In genomic region chr20:2169456-2170088, GRCh38 we compare ENCODE assay signal across 29 cellular contexts.
A peak's percentile ranks its signal among the peaks of the same experiment; 100 is the strongest.
DNase-seq lines count a peak whose midpoint lies in the region; ATAC-seq, FAIRE-seq and TF ChIP-seq lines count a peak whose summit lies in the region.
"Had no signal": no experiment of that assay in that cellular context is flagged by ENCODE, and none has a peak within 500 bp of the region (broad histone marks: within the 10 kb centered on the region; RNA-seq: fewer than 3 reads in every experiment).

No MANE protein-coding gene starts in this region.

- H4K91ac ChIP-seq in H1 (replicated peaks; ENCODE audit: insufficient read length, low read length) = no peak overlapping the region

- no peak overlapping the region for H2AK5ac ChIP-seq in H1 (ENCODE audit: low read depth, low read length)

- H3K23me2 ChIP-seq in H1 (ENCODE audit: low read depth, low read length) = no peaks in the 10 kb centered on the region

- H3K27ac ChIP-seq in H1 (ENCODE audit: low read depth, low read length) = no peak overlapping the region
- H3K27ac ChIP-seq: 22Rv1, GM23248, SJSA1 had no signal

- no peak for ATAC-seq in GM18870 (IDR thresholded peaks at IDR 0.05; ENCODE audit: unreplicated experiment)
- no peak for ATAC-seq in activated T-cell treated with anti-CD3 and anti-CD28 coated beads, Interleukin-2, amount 50 U/mL, for 4 hours

- no peak for TF ChIP-seq POLR2A in H1 (IDR thresholded peaks at IDR 0.05; ENCODE audit: control extremely low read depth in 1 of 2, low read depth in 2 of 2, low read length in 2 of 2)

- no peak overlapping the region for H3K18ac ChIP-seq in H1 (ENCODE audit: extremely low read depth, low read length)

- H3K9ac ChIP-seq in H1 (replicated peaks in 1 of 4; ENCODE audit: extremely low read depth in 1 of 4, low read depth in 3 of 4, low read length in 3 of 4) = no peak overlapping the region
- H3K9ac ChIP-seq: GM23248 had no signal

- H3K14ac ChIP-seq in H1 (ENCODE audit: insufficient read length) = no peak overlapping the region

- no peak overlapping the region for H3K4ac ChIP-seq in H1 (replicated peaks; ENCODE audit: insufficient read length, low read depth, low read length)

- H3K56ac ChIP-seq in H1 (replicated peaks; ENCODE audit: insufficient read length, low read depth, low read length) = no peak overlapping the region

- no peak overlapping the region for H2BK120ac ChIP-seq in H1 (replicated peaks; ENCODE audit: low read depth, low read length)

- H2AFZ ChIP-seq in H1 (ENCODE audit: low read length) = no peak overlapping the region
- H2AFZ ChIP-seq: GM23248 had no signal

- H3K23ac ChIP-seq in H1 (ENCODE audit: insufficient read length) = no peak overlapping the region

- no peaks in the 10 kb centered on the region for H3K9me3 ChIP-seq in H1 (ENCODE audit: insufficient read depth in 2 of 2, low read depth in 1 of 2, low read length in 1 of 2)
- H3K9me3 ChIP-seq: BE2C, SJSA1 had no signal

- H3K4me3 Mint-ChIP-seq in activated T-cell treated with anti-CD3 and anti-CD28 coated beads, Interleukin-2, amount 50 U/mL, for 4 hours = no peak overlapping the region
- H3K4me3 Mint-ChIP-seq: CD14-positive monocyte; CD8-positive, alpha-beta memory T cell; T-helper 1 cell treated with Interleukin-12 subunit alpha and Interleukin-12 subunit beta and Interleukin-4 antibody, amounts not matched to agents 30 μg/mL and 1 μg/mL, for 36 hours had no signal

- no peak overlapping the region for H4K8ac ChIP-seq in H1 (ENCODE audit: extremely low read depth, insufficient read depth, low read length)

- H3K4me1 Mint-ChIP-seq in activated T-cell treated with anti-CD3 and anti-CD28 coated beads, Interleukin-2, amount 50 U/mL, for 4 hours (ENCODE audit: low read depth) = peaks cover 3% of the 10 kb centered on the region

- POLR2A ChIA-PET in H1 (lab: Charles Lee; ENCODE audit: partially characterized antibody) = no interaction called here

- no peaks in the 10 kb centered on the region; a peak in 1 of 7 replicates for H3K27me3 ChIP-seq in H1 (replicated peaks in 1 of 4; ENCODE audit: control insufficient read depth in 3 of 4, extremely low read depth in 1 of 4, insufficient read depth in 3 of 4, low read length in 3 of 4)
- H3K27me3 ChIP-seq: BE2C had no signal

- no peaks in the 10 kb centered on the region; a peak in 1 of 7 replicates for H3K4me1 ChIP-seq in H1 (replicated peaks in 1 of 4; ENCODE audit: control insufficient read depth in 3 of 4, insufficient read depth in 4 of 4, low read length in 3 of 4)
- H3K4me1 ChIP-seq: BE2C, SJSA1 had no signal

- no peaks in the 10 kb centered on the region for H3K79me2 ChIP-seq in H1 (ENCODE audit: control insufficient read depth in 1 of 2, insufficient read depth in 2 of 2, low read length in 2 of 2)

- H3K36me3 ChIP-seq in H1 (ENCODE audit: control insufficient read depth in 2 of 4, insufficient read depth in 4 of 4, low read length in 3 of 4) = no peaks in the 10 kb centered on the region
- H3K36me3 ChIP-seq: BE2C, SJSA1 had no signal

- TF ChIP-seq CTCF in H1 (IDR thresholded peaks at IDR 0.05; ENCODE audit: control extremely low read depth in 1 of 3, insufficient read depth in 1 of 3, low read depth in 1 of 3, low read length in 3 of 3) = no peak

- FAIRE-seq in H1 (lab: Jason Lieb, UNC) = no peak
- no peak for FAIRE-seq in urothelium cell line (lab: Jason Lieb, UNC)
- FAIRE-seq: GM12891 had no signal

- DNase-seq in SIG-M5 treated with dmso at 0.1 percent for 504 hours (lab: John Stamatoyannopoulos, UW; ENCODE audit: unreplicated experiment) (peak; percentile 47), SIG-M5 (lab: John Stamatoyannopoulos, UW) (no peak), NOMO-1 treated with DMSO at 0.1 percent for 48 hours (lab: John Stamatoyannopoulos, UW; ENCODE audit: unreplicated experiment) (peak; percentile 57), H1 (ENCODE audit: low read depth in 1 of 2, low spot score in 2 of 2) (no peak), urothelium cell line (ENCODE audit: low spot score) (no peak)
- DNase-seq in activated T-cell treated with anti-CD3 and anti-CD28 coated beads, Interleukin-2, amount 50 U/mL, for 4 hours = no peak
- DNase-seq: ACHN; BE2C; CD8-positive, alpha-beta memory T cell; DMS 273 treated with DMSO at 0.1 percent for 48 hours; DMS79 treated with DMSO at 0.1 percent for 48 hours; GF-D8; GM23248; HCEC 1CT; IMR-90; KG1; MM.1S; NCI-H1105 treated with DMSO at 0.1 percent for 48 hours; NCI-H2029 treated with DMSO at 0.1 percent for 48 hours; NCI-H446 treated with DMSO at 0.1 percent for 48 hours; NCI-H526; NCI-H82; PC-3 had no signal

- H4K20me1 ChIP-seq in H1 (replicated peaks in 1 of 2; ENCODE audit: control insufficient read depth in 1 of 2, insufficient read depth in 2 of 2, low read length in 2 of 2) = peaks cover 0 to 1% of the 10 kb centered on the region in 2 experiments

- peak overlapping the region; percentile 40; the same call in 1 of the 2 replicates for H2BK15ac ChIP-seq in H1 (ENCODE audit: low read length)

- H3K79me1 ChIP-seq in H1 (ENCODE audit: low read depth, low read length) = no peaks in the 10 kb centered on the region

- no peak overlapping the region for H4K5ac ChIP-seq in H1 (ENCODE audit: insufficient read length, low read depth, low read length)

- no peaks in the 10 kb centered on the region for H3K9me3 Mint-ChIP-seq in activated T-cell treated with anti-CD3 and anti-CD28 coated beads, Interleukin-2, amount 50 U/mL, for 4 hours
- H3K9me3 Mint-ChIP-seq: CD8-positive, alpha-beta memory T cell; T-helper 1 cell treated with Interleukin-12 subunit alpha and Interleukin-12 subunit beta and Interleukin-4 antibody, amounts not matched to agents 30 μg/mL and 1 μg/mL, for 36 hours had no signal

- no peak overlapping the region for H2BK12ac ChIP-seq in H1 (ENCODE audit: low read depth, low read length)

- H3K27me3 Mint-ChIP-seq in activated T-cell treated with anti-CD3 and anti-CD28 coated beads, Interleukin-2, amount 50 U/mL, for 4 hours (ENCODE audit: low read depth) = peaks cover 9% of the 10 kb centered on the region

- H3K4me2 ChIP-seq in H1 (ENCODE audit: insufficient read depth in 1 of 2, low read depth in 2 of 2, low read length in 2 of 2) = no peak overlapping the region

- H3K4me3 ChIP-seq in H1 (ENCODE audit: extremely low read depth in 1 of 4, insufficient read depth in 2 of 4, low read depth in 3 of 4, low read length in 4 of 4) = no peak overlapping the region
- H3K4me3 ChIP-seq: GM23248, SJSA1 had no signal

- no peak for TF ChIP-seq EP300 in H1 (IDR thresholded peaks at IDR 0.05; ENCODE audit: borderline replicate concordance in 1 of 2, low read depth in 2 of 2, low read length in 2 of 2)

- CTCF ChIA-PET in H1 (lab: Charles Lee; ENCODE audit: partially characterized antibody) = interaction anchor here (0.8 to 1.2 kb wide), 2 partner anchors 22 to 207 kb away, joined by 3 to 5 read pairs; no protein-coding TSS in a partner anchor

- WGBS in H1 (ENCODE audit: extremely low coverage in 1 of 2, insufficient coverage in 1 of 2, insufficient read length in 1 of 2, insufficient replicate concordance in 2 of 2, low coverage in 1 of 2, low lambda C conversion rate in 2 of 2, missing lambda C conversion rate in 1 of 2), 2 experiments = 86% methylated on average over 10 of the region's 12 CpGs; no CpG with 5 or more reads in 1 of the 2 experiments

- no peaks in the 10 kb centered on the region for H3K36me3 Mint-ChIP-seq in activated T-cell treated with anti-CD3 and anti-CD28 coated beads, Interleukin-2, amount 50 U/mL, for 4 hours (ENCODE audit: insufficient read depth)
- H3K36me3 Mint-ChIP-seq: CD14-positive monocyte; CD8-positive, alpha-beta memory T cell had no signal

- no peak overlapping the region for H2BK5ac ChIP-seq in H1 (ENCODE audit: low read depth, low read length)

- no peak overlapping the region for H2BK20ac ChIP-seq in H1 (ENCODE audit: low read length)

- TF ChIP-seq RAD21 in H1 (IDR thresholded peaks at IDR 0.05 in 1 of 2, conservative IDR thresholded peaks at IDR 0.05 in 1 of 2; ENCODE audit: low read depth in 2 of 2, low read length in 2 of 2) = no peak

TF ChIP-seq in H1, 55 proteins besides CTCF, POLR2A, EP300 and RAD21:
- no peak for TF ChIP-seq SP4 (IDR thresholded peaks at IDR 0.05; ENCODE audit: low read length)
- no peak for TF ChIP-seq NRF1 (IDR thresholded peaks at IDR 0.05; ENCODE audit: low read depth, low read length)
- no peak for TF ChIP-seq NANOG (IDR thresholded peaks at IDR 0.05; ENCODE audit: insufficient read depth, low read depth, low read length, poor library complexity, severe bottlenecking)
- no peak for TF ChIP-seq SIRT6 (IDR thresholded peaks at IDR 0.05; ENCODE audit: low read length)
- TF ChIP-seq RBBP5 (IDR thresholded peaks at IDR 0.05; ENCODE audit: borderline replicate concordance, low read depth, low read length) = no peak
- no peak for TF ChIP-seq MAX (IDR thresholded peaks at IDR 0.05)
- no peak for TF ChIP-seq SAP30 (IDR thresholded peaks at IDR 0.05; ENCODE audit: insufficient read depth, insufficient replicate concordance, low read length)

Comparison
In these comparisons a context has a peak if more than half of its experiments do, and no peak if none do; other contexts are left out.
1. DNase-seq: peak in SIG-M5 treated with dmso at 0.1 percent for 504 hours (single experiment) and NOMO-1 treated with DMSO at 0.1 percent for 48 hours (single experiment); none in SIG-M5 (single experiment), H1 (0 of 2), activated T-cell treated with anti-CD3 and anti-CD28 coated beads, Interleukin-2, amount 50 U/mL, for 4 hours (single experiment) and urothelium cell line (single experiment).